ENCODE assay signal across 11 cellular contexts in genomic region chr17:17511971-17512858, GRCh38. TPM values are rescaled to one million over a fixed set of nuclear protein-coding genes. Genes with fewer than 3 reads are reported as not detected.
DNase-seq lines count a peak whose midpoint lies in the region; ATAC-seq and TF ChIP-seq lines count a peak whose summit lies in the region.
"Had no signal": no experiment of that assay in that cellular context is flagged by ENCODE, and none has a peak within 500 bp of the region (broad histone marks: within the 10 kb centered on the region; RNA-seq: fewer than 3 reads in every experiment).

No MANE protein-coding gene starts in this region.

- H4K20me1 ChIP-seq in SK-N-SH (ENCODE audit: insufficient read depth) = peaks cover 26% of the 10 kb centered on the region; the same call in 1 of the 2 replicates

- peak overlapping the region; percentile 54 for H3K27ac Mint-ChIP-seq in HFFc6
- H3K27ac Mint-ChIP-seq: immature natural killer cell had no signal

- H3K27ac ChIP-seq in SK-N-SH (ENCODE audit: low read depth in 2 of 2, low read length in 1 of 2) = no peak overlapping the region
- H3K27ac ChIP-seq in foreskin keratinocyte = no peak overlapping the region
- H3K27ac ChIP-seq: body of pancreas had no signal

- no peaks in the 10 kb centered on the region for H3K79me2 ChIP-seq in SK-N-SH (ENCODE audit: insufficient read depth)

- H3K27me3 ChIP-seq in SK-N-SH (ENCODE audit: insufficient read depth) (no peaks in the 10 kb centered on the region), foreskin keratinocyte (peaks cover 20% of the 10 kb centered on the region)
- H3K27me3 ChIP-seq: body of pancreas had no signal

- TF ChIP-seq CTCF in HFFc6 (IDR thresholded peaks at IDR 0.05) (no peak), SK-N-SH (IDR thresholded peaks at IDR 0.05) (no peak), foreskin keratinocyte (conservative IDR thresholded peaks at IDR 0.05) (no peak)

- CTCF ChIA-PET in SK-N-SH (lab: Yijun Ruan, JAX) = interaction anchor here (1.5 to 4.7 kb wide), 4 partner anchors 11 to 57 kb away, joined by 3 to 31 read pairs (median 14); partner anchors contain the start of gene RASD1

- DNase-seq in HFFc6 = peak; percentile 95
- no peak for DNase-seq in SK-N-SH
- peak; percentile 61 to 77 for DNase-seq in foreskin keratinocyte
- peak; percentile 53 for DNase-seq in smooth muscle cell of the brain vasculature (ENCODE audit: low read depth, low spot score)
- DNase-seq in GDM1 (lab: John Stamatoyannopoulos, UW) = no peak
- DNase-seq: immature natural killer cell; NCI-H2029; stimulated activated CD4-positive, alpha-beta T cell treated with anti-CD3 and anti-CD28 coated beads, Interleukin-15, amount 100 ng/mL, for 24 hours had no signal

- no peaks in the 10 kb centered on the region for H3K36me3 ChIP-seq in SK-N-SH (replicated peaks in 1 of 2; ENCODE audit: control insufficient read depth in 1 of 2, insufficient read depth in 2 of 2, low read length in 1 of 2)

- no peak overlapping the region for H3K4me3 ChIP-seq in SK-N-SH (ENCODE audit: low read depth in 2 of 2, low read length in 1 of 2)
- H3K4me3 ChIP-seq: body of pancreas had no signal

- ATAC-seq in foreskin keratinocyte (peak; percentile 89), HG03565 (IDR thresholded peaks at IDR 0.05; ENCODE audit: unreplicated experiment) (no peak), HG03521 (IDR thresholded peaks at IDR 0.05; ENCODE audit: unreplicated experiment) (no peak)
- ATAC-seq: body of pancreas had no signal

- H3K9ac ChIP-seq in SK-N-SH = no peak overlapping the region

- no peaks in the 10 kb centered on the region for H3K9me3 Mint-ChIP-seq in HFFc6
- H3K9me3 Mint-ChIP-seq: immature natural killer cell had no signal

- H2AFZ ChIP-seq in SK-N-SH (ENCODE audit: low read depth) = no peak overlapping the region

- H3K4me1 ChIP-seq in SK-N-SH (ENCODE audit: control insufficient read depth in 1 of 2, insufficient read depth in 2 of 2, low read depth in 1 of 2, low read length in 1 of 2) (peaks cover 6 to 37% of the 10 kb centered on the region in 2 experiments; a peak in 2 of 4 replicates), foreskin keratinocyte (no peaks in the 10 kb centered on the region)

- H3K4me1 Mint-ChIP-seq in HFFc6 (ENCODE audit: low read depth) = peaks cover 30% of the 10 kb centered on the region
- H3K4me1 Mint-ChIP-seq: immature natural killer cell had no signal

- no peaks in the 10 kb centered on the region; the same call in 1 of the 2 replicates for H3K36me3 Mint-ChIP-seq in HFFc6 (ENCODE audit: low read depth)
- H3K36me3 Mint-ChIP-seq: immature natural killer cell had no signal

- no peaks in the 10 kb centered on the region for H3K9me3 ChIP-seq in SK-N-SH
- H3K9me3 ChIP-seq: body of pancreas had no signal

- H3K9me2 ChIP-seq in SK-N-SH = no peaks in the 10 kb centered on the region

- peaks cover 11% of the 10 kb centered on the region for H3K27me3 Mint-ChIP-seq in HFFc6 (ENCODE audit: insufficient read depth)

- no peak overlapping the region for H3K4me3 Mint-ChIP-seq in HFFc6
- H3K4me3 Mint-ChIP-seq: immature natural killer cell had no signal

- POLR2A ChIA-PET in SK-N-SH (lab: Yijun Ruan, JAX) = no interaction called here

- 91% methylated on average over 14 of the region's 28 CpGs for WGBS in SK-N-SH (ENCODE audit: low lambda C conversion rate)

- H3K4me2 ChIP-seq in SK-N-SH = no peak overlapping the region; the same call in 1 of the 2 replicates

- TF ChIP-seq EP300 in SK-N-SH (IDR thresholded peaks at IDR 0.05; ENCODE audit: borderline replicate concordance in 1 of 2, low read depth in 1 of 2, low read length in 1 of 2) = no peak

- H3F3A ChIP-seq in SK-N-SH (replicated peaks; ENCODE audit: insufficient read depth) = no peaks in the 10 kb centered on the region

- TF ChIP-seq RAD21 in SK-N-SH (IDR thresholded peaks at IDR 0.05; ENCODE audit: low read length) = no peak

TF ChIP-seq in SK-N-SH, 30 proteins besides CTCF, POLR2A, EP300 and RAD21:
- peak; percentile 29; the same call in 1 of the 2 replicates for TF ChIP-seq NFIC (IDR thresholded peaks at IDR 0.05; ENCODE audit: borderline replicate concordance)
- TF ChIP-seq TAF1 (IDR thresholded peaks at IDR 0.05; ENCODE audit: borderline replicate concordance, low read depth, low read length) = no peak
- peak; percentile 54; the same call in 1 of the 2 replicates for TF ChIP-seq TCF12 (IDR thresholded peaks at IDR 0.05)
- peak; percentile 86 for TF ChIP-seq MAX (IDR thresholded peaks at IDR 0.05; ENCODE audit: low read depth)
- TF ChIP-seq SIN3A (IDR thresholded peaks at IDR 0.05; ENCODE audit: borderline replicate concordance, low read depth, low read length) = peak; percentile 43; the same call in 1 of the 2 replicates
- TF ChIP-seq JUND (IDR thresholded peaks at IDR 0.05) = peak; percentile 42; the same call in 1 of the 2 replicates
- TF ChIP-seq RXRA (IDR thresholded peaks at IDR 0.05; ENCODE audit: borderline replicate concordance, low read depth) = no peak
- peak; percentile 76; the same call in 1 of the 2 replicates for TF ChIP-seq FOSL2 (IDR thresholded peaks at IDR 0.05; ENCODE audit: borderline replicate concordance, low read depth)
- TF ChIP-seq GATA2 (CRISPR knock-in tag; IDR thresholded peaks at IDR 0.05) = no peak
- TF ChIP-seq RCOR1 (IDR thresholded peaks at IDR 0.05; ENCODE audit: low read length) = no peak

RNA-seq across cellular contexts. Expression of gene RASD1, which starts 16.0 kb away (rescaled TPM):
- total RNA-seq in HFFc6 (2021; fragmentation: NEBNext Ultra II Directional; extraction: Animal tissue kit (Norgen Biotek cat#: 25700)) = 1 to 10 TPM in 1 of 6 experiments, under 1 TPM in 5; 0.17 to 1.1 (median 0.43) TPM
- polyA plus RNA-seq in SK-N-SH (2012; rRNA removed) = 0.26 and 0.43 TPM in 2 replicates
- polyA plus RNA-seq in SK-N-SH (2012; cell fraction: cytosol; rRNA removed) = 0.05 and 0.28 TPM in 2 replicates
- 0.87 and 0.94 TPM in 2 replicates for polyA plus RNA-seq in SK-N-SH (2012; cell fraction: nucleus; rRNA removed)
- 0.10 and 0.11 TPM in 2 replicates for total RNA-seq in foreskin keratinocyte
- 0.07 and 0.08 TPM in 2 replicates for polyA plus RNA-seq in foreskin keratinocyte

RNA-seq across cellular contexts. Expression of gene MED9, which starts 35.4 kb away (rescaled TPM):
- 1 to 10 TPM; 7.0 to 9.0 (median 7.9) TPM for total RNA-seq in HFFc6 (2021; fragmentation: NEBNext Ultra II Directional; extraction: Animal tissue kit (Norgen Biotek cat#: 25700))
- polyA plus RNA-seq in SK-N-SH (2012; rRNA removed) = 9.7 and 10.1 TPM in 2 replicates
- 7.4 and 9.3 TPM in 2 replicates for polyA plus RNA-seq in SK-N-SH (2012; cell fraction: cytosol; rRNA removed)
- 7.9 and 10.5 TPM in 2 replicates for polyA plus RNA-seq in SK-N-SH (2012; cell fraction: nucleus; rRNA removed)
- total RNA-seq in foreskin keratinocyte = 11.2 and 12.1 TPM in 2 replicates
- 9.3 and 9.7 TPM in 2 replicates for polyA plus RNA-seq in foreskin keratinocyte

Comparison
In these comparisons a context has a peak if more than half of its experiments do, and no peak if none do; other contexts are left out.
1. DNase-seq: peak in HFFc6 (single experiment), foreskin keratinocyte (2 of 2) and smooth muscle cell of the brain vasculature (single experiment); none in SK-N-SH (single experiment) and GDM1 (single experiment).